In the genomic region with DNA sequence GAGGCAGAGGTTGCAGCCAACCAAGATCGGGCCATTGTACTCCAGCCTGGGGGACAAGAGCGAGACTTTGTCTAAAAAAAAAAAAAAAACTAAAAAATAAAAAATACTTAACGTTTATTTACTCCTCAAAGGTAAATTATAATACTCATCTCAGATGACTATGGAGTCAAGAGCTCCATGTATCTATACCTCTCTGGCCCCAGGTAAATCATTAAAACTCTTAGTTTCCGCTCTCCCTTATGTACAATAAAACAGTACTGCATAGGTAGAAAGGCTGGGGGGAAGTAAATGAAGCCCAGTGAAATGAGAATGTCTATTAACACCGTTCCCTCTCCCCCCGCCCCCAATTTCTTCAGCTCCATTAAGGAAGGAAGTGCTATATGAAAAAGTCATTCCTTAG, we compare ENCODE assay signal across 1 cellular context.
TF ChIP-seq lines count a peak whose summit lies in the region.

No MANE protein-coding gene starts in this region.

TF ChIP-seq in IMR-90, 13 proteins besides CTCF, POLR2A, EP300 and RAD21 (continued from another document):
- no peak for TF ChIP-seq BHLHE40 (IDR thresholded peaks at IDR 0.05; ENCODE audit: low read depth, low read length)
- TF ChIP-seq FOS (IDR thresholded peaks at IDR 0.05; ENCODE audit: low read depth, low read length), result no peak
- TF ChIP-seq CHD1 (IDR thresholded peaks at IDR 0.05; ENCODE audit: low read depth, low read length), result no peak
- TF ChIP-seq CEBPB (IDR thresholded peaks at IDR 0.05; ENCODE audit: low read depth, low read length), result no peak
- no peak for TF ChIP-seq NFE2L2 (IDR thresholded peaks at IDR 0.05; ENCODE audit: low read depth, low read length)
- TF ChIP-seq, protein P1, sequence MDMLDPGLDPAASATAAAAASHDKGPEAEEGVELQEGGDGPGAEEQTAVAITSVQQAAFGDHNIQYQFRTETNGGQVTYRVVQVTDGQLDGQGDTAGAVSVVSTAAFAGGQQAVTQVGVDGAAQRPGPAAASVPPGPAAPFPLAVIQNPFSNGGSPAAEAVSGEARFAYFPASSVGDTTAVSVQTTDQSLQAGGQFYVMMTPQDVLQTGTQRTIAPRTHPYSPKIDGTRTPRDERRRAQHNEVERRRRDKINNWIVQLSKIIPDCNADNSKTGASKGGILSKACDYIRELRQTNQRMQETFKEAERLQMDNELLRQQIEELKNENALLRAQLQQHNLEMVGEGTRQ (IDR thresholded peaks at IDR 0.05; ENCODE audit: low read depth, low read length), result no peak
- no peak for TF ChIP-seq MAZ (IDR thresholded peaks at IDR 0.05; ENCODE audit: borderline replicate concordance, low read depth, low read length)
- TF ChIP-seq, protein P2, sequence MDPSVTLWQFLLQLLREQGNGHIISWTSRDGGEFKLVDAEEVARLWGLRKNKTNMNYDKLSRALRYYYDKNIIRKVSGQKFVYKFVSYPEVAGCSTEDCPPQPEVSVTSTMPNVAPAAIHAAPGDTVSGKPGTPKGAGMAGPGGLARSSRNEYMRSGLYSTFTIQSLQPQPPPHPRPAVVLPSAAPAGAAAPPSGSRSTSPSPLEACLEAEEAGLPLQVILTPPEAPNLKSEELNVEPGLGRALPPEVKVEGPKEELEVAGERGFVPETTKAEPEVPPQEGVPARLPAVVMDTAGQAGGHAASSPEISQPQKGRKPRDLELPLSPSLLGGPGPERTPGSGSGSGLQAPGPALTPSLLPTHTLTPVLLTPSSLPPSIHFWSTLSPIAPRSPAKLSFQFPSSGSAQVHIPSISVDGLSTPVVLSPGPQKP (IDR thresholded peaks at IDR 0.05; ENCODE audit: borderline replicate concordance, low read depth, low read length), result no peak
- no peak for TF ChIP-seq MXI1 (IDR thresholded peaks at IDR 0.05; ENCODE audit: borderline replicate concordance, low read depth, low read length)
